Comparison of ENCODE assay signal across 9 cellular contexts in genomic region chr10:3119796-3120459, GRCh38. TPM values are rescaled to one million over a fixed set of nuclear protein-coding genes. Genes with fewer than 3 reads are reported as not detected.
DNase-seq lines count a peak whose midpoint lies in the region; ATAC-seq and TF ChIP-seq lines count a peak whose summit lies in the region.
"Had no signal": no experiment of that assay in that cellular context is flagged by ENCODE, and none has a peak within 500 bp of the region (broad histone marks: within the 10 kb centered on the region; RNA-seq: fewer than 3 reads in every experiment).

No MANE protein-coding gene starts in this region.

- H3K4me1 ChIP-seq in endodermal cell (ENCODE audit: control insufficient read depth, insufficient read depth, low read length), result no peaks in the 10 kb centered on the region
- no peaks in the 10 kb centered on the region for H3K4me1 ChIP-seq in neural progenitor cell

- no peaks in the 10 kb centered on the region for H3K9me3 Mint-ChIP-seq in endodermal cell
- no peaks in the 10 kb centered on the region for H3K9me3 Mint-ChIP-seq in neural progenitor cell
- H3K9me3 Mint-ChIP-seq: activated naive CD4-positive, alpha-beta T cell treated with anti-CD3 and anti-CD28 coated beads, Interleukin-2, amount 50 U/mL, for 72 hours had no signal

- H3K27ac Mint-ChIP-seq in endodermal cell (no peak overlapping the region), neural progenitor cell (no peak overlapping the region)

- H3K27me3 Mint-ChIP-seq in endodermal cell (ENCODE audit: insufficient read depth), result no peaks in the 10 kb centered on the region
- peaks cover 3% of the 10 kb centered on the region for H3K27me3 Mint-ChIP-seq in neural progenitor cell (ENCODE audit: insufficient read depth, low read depth)

- H4K20me1 ChIP-seq in neural progenitor cell (ENCODE audit: low read depth), result no peaks in the 10 kb centered on the region

- no peak overlapping the region for H3K4me3 Mint-ChIP-seq in endodermal cell
- H3K4me3 Mint-ChIP-seq in neural progenitor cell, result no peak overlapping the region

- H3K9me3 ChIP-seq in endodermal cell (ENCODE audit: control insufficient read depth, low read length), result no peaks in the 10 kb centered on the region
- no peaks in the 10 kb centered on the region for H3K9me3 ChIP-seq in neural progenitor cell (ENCODE audit: low read depth)

- no peak for ATAC-seq in GM21576 (IDR thresholded peaks at IDR 0.05; ENCODE audit: unreplicated experiment)
- ATAC-seq: activated naive CD4-positive, alpha-beta T cell treated with anti-CD3 and anti-CD28 coated beads, Interleukin-2, amount 50 U/mL, for 72 hours had no signal

- H3K27me3 ChIP-seq in endodermal cell (ENCODE audit: control insufficient read depth, insufficient read depth, low read length, poor library complexity, severe bottlenecking), result no peaks in the 10 kb centered on the region
- H3K27me3 ChIP-seq in neural progenitor cell, result no peaks in the 10 kb centered on the region

- WGBS in endodermal cell (ENCODE audit: insufficient coverage in 1 of 2, insufficient read length in 1 of 2), 2 experiments, result 92 to 96% methylated on average over 26 to 31 of the region's 31 CpGs

- DNase-seq in GM12864 (ENCODE audit: low read depth), result no peak
- peak; percentile 51 for DNase-seq in NAMALWA (ENCODE audit: low spot score)
- peak; percentile 70 for DNase-seq in endodermal cell
- peak; percentile 41 for DNase-seq in neural progenitor cell (ENCODE audit: low spot score)
- no peak for DNase-seq in NCI-H146 treated with DMSO at 0.1 percent for 48 hours (lab: John Stamatoyannopoulos, UW; ENCODE audit: unreplicated experiment)
- no peak for DNase-seq in activated gamma-delta T cell (lab: John Stamatoyannopoulos, UW)
- DNase-seq: NCI-H510A treated with DMSO at 0.1 percent for 48 hours had no signal

- no peak overlapping the region for H3K4me3 ChIP-seq in GM12864 (ENCODE audit: low read depth, low read length)
- H3K4me3 ChIP-seq in endodermal cell (ENCODE audit: low read length), result no peak overlapping the region
- H3K4me3 ChIP-seq in neural progenitor cell, result no peak overlapping the region

- no peak overlapping the region for H3K4me2 ChIP-seq in neural progenitor cell

- H3K9ac ChIP-seq in endodermal cell (ENCODE audit: extremely low read depth, low read length, poor library complexity, severe bottlenecking), result no peak overlapping the region
- no peak overlapping the region for H3K9ac ChIP-seq in neural progenitor cell

- TF ChIP-seq CTCF in GM12864 (IDR thresholded peaks at IDR 0.05; ENCODE audit: low read depth, low read length, missing control alignments), result peak; percentile 42
- peak; percentile 81 for TF ChIP-seq CTCF in endodermal cell (conservative IDR thresholded peaks at IDR 0.05)
- peak; percentile 70 for TF ChIP-seq CTCF in neural progenitor cell (IDR thresholded peaks at IDR 0.05)

- no peaks in the 10 kb centered on the region for H3F3A ChIP-seq in neural progenitor cell (ENCODE audit: low read depth)

- H3K4me1 Mint-ChIP-seq in endodermal cell, result no peaks in the 10 kb centered on the region
- no peaks in the 10 kb centered on the region for H3K4me1 Mint-ChIP-seq in neural progenitor cell

- H3K27ac ChIP-seq in endodermal cell (ENCODE audit: low read depth, low read length), result no peak overlapping the region
- no peak overlapping the region for H3K27ac ChIP-seq in neural progenitor cell

- H3K36me3 ChIP-seq in endodermal cell (ENCODE audit: control insufficient read depth, insufficient read depth, low read length), result peaks cover 14% of the 10 kb centered on the region
- H3K36me3 ChIP-seq in neural progenitor cell, result no peaks in the 10 kb centered on the region

- H3K79me2 ChIP-seq in neural progenitor cell (ENCODE audit: low read depth), result no peaks in the 10 kb centered on the region

- no peak overlapping the region for H2AFZ ChIP-seq in neural progenitor cell (replicated peaks)

- H3K36me3 Mint-ChIP-seq in endodermal cell (ENCODE audit: low read depth) (peaks cover 56% of the 10 kb centered on the region), neural progenitor cell (peaks cover 12% of the 10 kb centered on the region)

RNA-seq across cellular contexts. Expression of gene PFKP, which starts 52.6 kb away (rescaled TPM):
- total RNA-seq in endodermal cell, result 10 to 100 TPM; 58.0 to 82.3 TPM
- 42.3 TPM for polyA plus RNA-seq in endodermal cell (2013, experiment 1 of 2)
- polyA plus RNA-seq in endodermal cell (2013, experiment 2 of 2), result 39.7 TPM
- 55.2 and 71.2 TPM in 2 replicates for total RNA-seq in neural progenitor cell (ENCODE audit: low replicate concordance)

RNA-seq across cellular contexts. Expression of gene PITRM1, which starts 52.7 kb away (rescaled TPM):
- total RNA-seq in endodermal cell (10 to 100 TPM; 45.3 to 50.2 TPM), neural progenitor cell (ENCODE audit: low replicate concordance) (27.2 and 38.0 TPM in 2 replicates)
- polyA plus RNA-seq in endodermal cell (2013, experiment 1 of 2), result 47.0 TPM
- 39.2 TPM for polyA plus RNA-seq in endodermal cell (2013, experiment 2 of 2)

Comparison
In these comparisons a context has a peak if more than half of its experiments do, and no peak if none do; other contexts are left out.
1. DNase-seq: peak in NAMALWA (single experiment), endodermal cell (single experiment) and neural progenitor cell (single experiment); none in GM12864 (single experiment), NCI-H146 treated with DMSO at 0.1 percent for 48 hours (single experiment) and activated gamma-delta T cell (single experiment).
2. Peak in every context shown above with its lines, with median percentiles within 50 percentile points of each other: CTCF ChIP-seq.